ENCODE assay signal across 1 cellular context in genomic region chr12:63918788-63919300, GRCh38.
TF ChIP-seq lines count a peak whose summit lies in the region.

No MANE protein-coding gene starts in this region.

TF ChIP-seq in HEK293, 187 proteins besides CTCF, POLR2A, EP300 and RAD21 (continued from another document):
- TF ChIP-seq ZNF518A (tag by site-specific recombination; conservative IDR thresholded peaks at IDR 0.05; ENCODE audit: low read depth) = no peak
- TF ChIP-seq ZNF366 (tag by site-specific recombination; conservative IDR thresholded peaks at IDR 0.05) = peak; percentile 39; the same call in 1 of the 2 replicates
- TF ChIP-seq ZEB2 (tag by site-specific recombination; IDR thresholded peaks at IDR 0.05) = peak; percentile 56
- TF ChIP-seq ZNF600 (tag by site-specific recombination; IDR thresholded peaks at IDR 0.05) = peak; percentile 32; the same call in 1 of the 2 replicates
- peak; percentile 64 for TF ChIP-seq PRDM10 (tag by site-specific recombination; IDR thresholded peaks at IDR 0.05)
- TF ChIP-seq, protein P1, sequence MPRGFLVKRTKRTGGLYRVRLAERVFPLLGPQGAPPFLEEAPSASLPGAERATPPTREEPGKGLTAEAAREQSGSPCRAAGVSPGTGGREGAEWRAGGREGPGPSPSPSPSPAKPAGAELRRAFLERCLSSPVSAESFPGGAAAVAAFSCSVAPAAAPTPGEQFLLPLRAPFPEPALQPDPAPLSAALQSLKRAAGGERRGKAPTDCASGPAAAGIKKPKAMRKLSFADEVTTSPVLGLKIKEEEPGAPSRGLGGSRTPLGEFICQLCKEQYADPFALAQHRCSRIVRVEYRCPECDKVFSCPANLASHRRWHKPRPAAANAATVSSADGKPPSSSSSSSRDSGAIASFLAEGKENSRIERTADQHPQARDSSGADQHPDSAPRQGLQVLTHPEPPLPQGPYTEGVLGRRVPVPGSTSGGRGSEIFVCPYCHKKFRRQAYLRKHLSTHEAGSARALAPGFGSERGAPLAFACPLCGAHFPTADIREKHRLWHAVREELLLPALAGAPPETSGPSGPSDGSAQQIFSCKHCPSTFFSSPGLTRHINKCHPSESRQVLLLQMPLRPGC (tag by site-specific recombination; IDR thresholded peaks at IDR 0.05) = peak; percentile 79
